Comparison of ENCODE assay signal across 10 cellular contexts in genomic region chr2:134233733-134234135, GRCh38. TPM values are rescaled to one million over a fixed set of nuclear protein-coding genes. Genes with fewer than 3 reads are reported as not detected.
DNase-seq lines count a peak whose midpoint lies in the region; ATAC-seq and TF ChIP-seq lines count a peak whose summit lies in the region.
"Had no signal": no experiment of that assay in that cellular context is flagged by ENCODE, and none has a peak within 500 bp of the region (broad histone marks: within the 10 kb centered on the region; RNA-seq: fewer than 3 reads in every experiment).

No MANE protein-coding gene starts in this region.

- intact Hi-C loops in CD4-positive, alpha-beta memory T cell (cut with micrococcal nuclease) = loop anchor here (1.0 kb wide), 1 partner anchor 11 kb away; no protein-coding TSS in a partner anchor

- H3K27ac ChIP-seq in CD4-positive, alpha-beta memory T cell (ENCODE audit: low read depth, low read length) = peak overlapping the region; percentile 55
- no peak overlapping the region for H3K27ac ChIP-seq in gastroesophageal sphincter

- no peaks in the 10 kb centered on the region for H3K9me3 ChIP-seq in CD4-positive, alpha-beta memory T cell (ENCODE audit: control insufficient read depth in 1 of 2, low read length in 2 of 2)
- peaks cover 0 to under 1% (median 0%) of the 10 kb centered on the region in 3 donors for H3K9me3 ChIP-seq in gastroesophageal sphincter

- ATAC-seq in GM19397 (IDR thresholded peaks at IDR 0.05; ENCODE audit: unreplicated experiment) = peak; percentile 66
- peak; percentile 49 for ATAC-seq in HG03135 (IDR thresholded peaks at IDR 0.05; ENCODE audit: unreplicated experiment)
- no peak for ATAC-seq in activated naive CD8-positive, alpha-beta T cell treated with anti-CD3 and anti-CD28 coated beads, Interleukin-2, amount 10 ng/mL, durations not matched to agents 7 days and 5 days (ENCODE audit: low read depth)
- ATAC-seq in GM19324 (IDR thresholded peaks at IDR 0.05; ENCODE audit: low FRiP score, unreplicated experiment) = no peak
- ATAC-seq in gastroesophageal sphincter = no peak

- POLR2A ChIA-PET in CD4-positive, alpha-beta memory T cell (lab: Charles Lee; ENCODE audit: partially characterized antibody) = interaction anchor here (1.2 to 8.5 kb wide), 3 partner anchors 9 to 52 kb away, joined by 6 to 95 read pairs (median 8); no protein-coding TSS in a partner anchor
- POLR2A ChIA-PET in activated naive CD8-positive, alpha-beta T cell treated with anti-CD3 and anti-CD28 coated beads, Interleukin-2, amount 10 ng/mL, durations not matched to agents 7 days and 5 days (lab: Charles Lee) = no interaction called here

- peaks cover 96% of the 10 kb centered on the region for H3K4me1 ChIP-seq in CD4-positive, alpha-beta memory T cell (ENCODE audit: insufficient read depth, low read length)
- H3K4me1 ChIP-seq in gastroesophageal sphincter = peaks cover 0 to 8% (median 0%) of the 10 kb centered on the region in 3 donors

- H3K27me3 Mint-ChIP-seq in CD4-positive, alpha-beta memory T cell = no peaks in the 10 kb centered on the region
- no peaks in the 10 kb centered on the region for H3K27me3 Mint-ChIP-seq in activated naive CD8-positive, alpha-beta T cell treated with anti-CD3 and anti-CD28 coated beads, Interleukin-2, amount 10 ng/mL, durations not matched to agents 7 days and 5 days

- DNase-seq in CD4-positive, alpha-beta memory T cell = no peak
- no peak for DNase-seq in activated naive CD8-positive, alpha-beta T cell treated with anti-CD3 and anti-CD28 coated beads, Interleukin-2, amount 10 ng/mL, durations not matched to agents 7 days and 5 days
- DNase-seq in activated gamma-delta T cell treated with Interleukin-2 at 50 U/mL for 16 hours (no peak), cerebellar nuclear complex (lab: John Stamatoyannopoulos, UW) (no peak)
- DNase-seq: foreskin melanocyte, NCI-H1105 treated with DMSO at 0.1 percent for 48 hours had no signal

- peaks cover 79 to 95% (median 86%) of the 10 kb centered on the region in 4 donors for H3K4me1 Mint-ChIP-seq in CD4-positive, alpha-beta memory T cell
- peaks cover 63% of the 10 kb centered on the region for H3K4me1 Mint-ChIP-seq in activated naive CD8-positive, alpha-beta T cell treated with anti-CD3 and anti-CD28 coated beads, Interleukin-2, amount 10 ng/mL, durations not matched to agents 7 days and 5 days

- no peaks in the 10 kb centered on the region for H3K36me3 ChIP-seq in CD4-positive, alpha-beta memory T cell (ENCODE audit: insufficient read depth, low read length)
- no peaks in the 10 kb centered on the region for H3K36me3 ChIP-seq in gastroesophageal sphincter

- 90% methylated on average over 2 of the region's 2 CpGs; no CpG with 5 or more reads in 1 of the 2 donors for WGBS in gastroesophageal sphincter (ENCODE audit: low coverage in 1 of 2), 2 donors

- H3K9me3 Mint-ChIP-seq in CD4-positive, alpha-beta memory T cell = peaks cover 0 to 5% (median 3%) of the 10 kb centered on the region in 8 donors
- peaks cover 10% of the 10 kb centered on the region for H3K9me3 Mint-ChIP-seq in activated naive CD8-positive, alpha-beta T cell treated with anti-CD3 and anti-CD28 coated beads, Interleukin-2, amount 10 ng/mL, durations not matched to agents 7 days and 5 days

- no peak for TF ChIP-seq EP300 in gastroesophageal sphincter (IDR thresholded peaks at IDR 0.05)

- no peak for TF ChIP-seq POLR2A in gastroesophageal sphincter (IDR thresholded peaks at IDR 0.05)

- CTCF ChIA-PET in CD4-positive, alpha-beta memory T cell (lab: Charles Lee; ENCODE audit: partially characterized antibody) = interaction anchor here (1.0 to 10.8 kb wide), 7 partner anchors 11 to 178 kb away, joined by 3 to 133 read pairs (median 5); no protein-coding TSS in a partner anchor

- H3K27ac Mint-ChIP-seq in CD4-positive, alpha-beta memory T cell = peak overlapping the region; percentile 83 to 97 (median 92)
- H3K27ac Mint-ChIP-seq in activated naive CD8-positive, alpha-beta T cell treated with anti-CD3 and anti-CD28 coated beads, Interleukin-2, amount 10 ng/mL, durations not matched to agents 7 days and 5 days = peak overlapping the region; percentile 89

- no peak for TF ChIP-seq CTCF in gastroesophageal sphincter (IDR thresholded peaks at IDR 0.05)

- H3K4me3 Mint-ChIP-seq in CD4-positive, alpha-beta memory T cell = peak overlapping the region; percentile 56 to 86 (median 78)
- H3K4me3 Mint-ChIP-seq in activated naive CD8-positive, alpha-beta T cell treated with anti-CD3 and anti-CD28 coated beads, Interleukin-2, amount 10 ng/mL, durations not matched to agents 7 days and 5 days = peak overlapping the region; percentile 53

- no peak overlapping the region for H3K4me3 ChIP-seq in CD4-positive, alpha-beta memory T cell (ENCODE audit: low read length in 2 of 2)
- no peak overlapping the region for H3K4me3 ChIP-seq in gastroesophageal sphincter

- H3K27me3 ChIP-seq in CD4-positive, alpha-beta memory T cell (ENCODE audit: insufficient read depth, low read length) = no peaks in the 10 kb centered on the region
- H3K27me3 ChIP-seq in gastroesophageal sphincter = no peaks in the 10 kb centered on the region

- peaks cover 0 to 11% of the 10 kb centered on the region in 2 donors for H3K36me3 Mint-ChIP-seq in CD4-positive, alpha-beta memory T cell
- H3K36me3 Mint-ChIP-seq in activated naive CD8-positive, alpha-beta T cell treated with anti-CD3 and anti-CD28 coated beads, Interleukin-2, amount 10 ng/mL, durations not matched to agents 7 days and 5 days = peaks cover 16% of the 10 kb centered on the region

RNA-seq across cellular contexts. Expression of gene MGAT5, which starts 20.1 kb away (rescaled TPM):
- 10 to 100 TPM; 78.1 to 81.3 TPM for total RNA-seq in CD4-positive, alpha-beta memory T cell
- polyA plus RNA-seq in CD4-positive, alpha-beta memory T cell = 10 to 100 TPM in 1 of 2 donors, 1 to 10 TPM in 1; 4.4 to 17.9 TPM
- 10 to 100 TPM; 66.3 to 70.9 TPM for total RNA-seq in activated naive CD8-positive, alpha-beta T cell treated with anti-CD3 and anti-CD28 coated beads, Interleukin-2, amount 10 ng/mL, durations not matched to agents 7 days and 5 days
- 10 to 100 TPM; 32.4 to 65.9 (median 46.6) TPM for total RNA-seq in gastroesophageal sphincter

Comparison
In these comparisons a context has a peak if more than half of its experiments do, and no peak if none do; other contexts are left out.
1. ATAC-seq: peak in GM19397 (single experiment) and HG03135 (single experiment); none in activated naive CD8-positive, alpha-beta T cell treated with anti-CD3 and anti-CD28 coated beads, Interleukin-2, amount 10 ng/mL, durations not matched to agents 7 days and 5 days (single experiment), GM19324 (single experiment) and gastroesophageal sphincter (single experiment).